In genomic region chr14:85587152-85587697, GRCh38 we compare ENCODE assay signal across 11 cellular contexts. TPM values are rescaled to one million over a fixed set of nuclear protein-coding genes. Genes with fewer than 3 reads are reported as not detected.
DNase-seq lines count a peak whose midpoint lies in the region; ATAC-seq, FAIRE-seq and TF ChIP-seq lines count a peak whose summit lies in the region.
"Had no signal": no experiment of that assay in that cellular context is flagged by ENCODE, and none has a peak within 500 bp of the region (broad histone marks: within the 10 kb centered on the region; RNA-seq: fewer than 3 reads in every experiment).

No MANE protein-coding gene starts in this region.

- TF ChIP-seq CTCF in fibroblast of pulmonary artery (IDR thresholded peaks at IDR 0.05; ENCODE audit: low read length, missing control alignments) (no peak), thyroid gland (IDR thresholded peaks at IDR 0.05) (no peak)

- 30 to 39% methylated on average over 6 of the region's 6 CpGs for WGBS in thyroid gland, 2 donors

- ATAC-seq in activated CD4-positive, CD25-positive, alpha-beta regulatory T cell treated with anti-CD3 and anti-CD28 coated beads, Interleukin-2, amount 50 U/mL, for 24 hours = no peak

- DNase-seq in NCI-H748 (lab: John Stamatoyannopoulos, UW; ENCODE audit: unreplicated experiment) (peak; percentile 22), NCI-H748 treated with DMSO at 0.1 percent for 48 hours (lab: John Stamatoyannopoulos, UW) (no peak), RCC 7860 (ENCODE audit: low spot score) (peak; percentile 63), fibroblast of pulmonary artery (ENCODE audit: low read depth) (peak; percentile 65), thyroid gland (peak; percentile 30 to 39), ecto neural progenitor cell (ENCODE audit: low spot score) (no peak), SHP77 (lab: John Stamatoyannopoulos, UW) (no peak)
- DNase-seq: NCI-H1105, nucleus accumbens had no signal

- H3K4me3 ChIP-seq in fibroblast of pulmonary artery (replicated peaks; ENCODE audit: low read depth, low read length) (no peak overlapping the region), thyroid gland (replicated peaks in 1 of 3) (no peak overlapping the region)

- peak; percentile 49 for FAIRE-seq in RCC 7860 (lab: Jason Lieb, UNC)
- FAIRE-seq: GM18507 had no signal

- no peaks in the 10 kb centered on the region for H3K9me3 ChIP-seq in thyroid gland

- no peak for TF ChIP-seq POLR2A in thyroid gland (IDR thresholded peaks at IDR 0.05)

- intact Hi-C loops in thyroid gland (cut with DNase I) = no loop called here

- H3K4me1 ChIP-seq in thyroid gland = no peaks in the 10 kb centered on the region

- H3K27me3 ChIP-seq in thyroid gland = no peaks in the 10 kb centered on the region

- no peaks in the 10 kb centered on the region for H3K36me3 ChIP-seq in thyroid gland

- H3K27ac ChIP-seq in thyroid gland = peak overlapping the region; percentile 53 to 58 (median 57)

RNA-seq across cellular contexts. Expression of gene FLRT2, which starts 57.3 kb away (rescaled TPM):
- 10 to 100 TPM in 3 of 4 donors, 1 to 10 TPM in 1; 9.3 to 38.9 (median 23.5) TPM for total RNA-seq in thyroid gland

Comparison
In these comparisons a context has a peak if more than half of its experiments do, and no peak if none do; other contexts are left out.
1. DNase-seq: peak in NCI-H748 (single experiment), RCC 7860 (single experiment), fibroblast of pulmonary artery (single experiment) and thyroid gland (2 of 2); none in NCI-H748 treated with DMSO at 0.1 percent for 48 hours (single experiment), ecto neural progenitor cell (single experiment) and SHP77 (0 of 2).